In genomic region chr5:157532022-157532421, GRCh38 we compare ENCODE assay signal across 18 cellular contexts.
"Had no signal": no experiment of that assay in that cellular context is flagged by ENCODE, and none has a peak within 500 bp of the region (broad histone marks: within the 10 kb centered on the region; RNA-seq: fewer than 3 reads in every experiment).

No MANE protein-coding gene starts in this region.

- H3K27me3 Mint-ChIP-seq: activated CD4-positive, alpha-beta T cell treated with anti-CD3 and anti-CD28 coated beads for 36 hours had no signal

- H3K27ac ChIP-seq: cardiac muscle cell, dorsolateral prefrontal cortex, epithelial cell of prostate, foreskin keratinocyte, pancreas, uterus had no signal

- H3K4me3 ChIP-seq: cardiac muscle cell, dorsolateral prefrontal cortex, mucosa of descending colon, pancreas, tibial artery, uterus had no signal

- DNase-seq: activated CD4-positive, alpha-beta T cell treated with anti-CD3 and anti-CD28 coated beads for 36 hours; activated CD8-positive, alpha-beta memory T cell treated with anti-CD3 and anti-CD28 coated beads for 24 hours; activated naive CD4-positive, alpha-beta T cell; activated naive CD8-positive, alpha-beta T cell treated with anti-CD3 and anti-CD28 coated beads for 36 hours; amniotic stem cell; dorsolateral prefrontal cortex; foreskin keratinocyte; mesenchymal stem cell; mucosa of descending colon; naive thymus-derived CD8-positive, alpha-beta T cell; pancreas; stimulated activated naive CD4-positive, alpha-beta T cell treated with Interleukin-2 at 50 U/mL for 16 hours; substantia nigra; uterus had no signal

- H3K9me3 Mint-ChIP-seq: activated naive CD8-positive, alpha-beta T cell treated with anti-CD3 and anti-CD28 coated beads for 36 hours; naive thymus-derived CD8-positive, alpha-beta T cell; T-helper 2 cell treated with Interferon-gamma antibody and Interleukin-4, amounts not matched to agents 5 μg/mL and 100 μg/mL, for 36 hours had no signal

- H3K4me1 Mint-ChIP-seq: activated naive CD8-positive, alpha-beta T cell treated with anti-CD3 and anti-CD28 coated beads for 36 hours had no signal

- H3K9me3 ChIP-seq: mucosa of descending colon, pancreas, tibial artery, uterus had no signal

- H3K4me1 ChIP-seq: foreskin keratinocyte, pancreas, uterus had no signal

- ATAC-seq: activated CD4-positive, alpha-beta T cell treated with anti-CD3 and anti-CD28 coated beads for 36 hours; foreskin keratinocyte; mucosa of descending colon; naive thymus-derived CD8-positive, alpha-beta T cell; pancreas had no signal

- H3K27ac Mint-ChIP-seq: activated CD4-positive, alpha-beta T cell treated with anti-CD3 and anti-CD28 coated beads for 36 hours; activated naive CD8-positive, alpha-beta T cell treated with anti-CD3 and anti-CD28 coated beads for 36 hours had no signal

- H3K4me3 Mint-ChIP-seq: activated CD4-positive, alpha-beta T cell treated with anti-CD3 and anti-CD28 coated beads for 36 hours; activated naive CD8-positive, alpha-beta T cell treated with anti-CD3 and anti-CD28 coated beads for 36 hours; naive thymus-derived CD8-positive, alpha-beta T cell; T-helper 2 cell treated with Interferon-gamma antibody and Interleukin-4, amounts not matched to agents 5 μg/mL and 100 μg/mL, for 36 hours had no signal

- H3K36me3 ChIP-seq: pancreas, uterus had no signal

- H3K36me3 Mint-ChIP-seq: activated naive CD8-positive, alpha-beta T cell treated with anti-CD3 and anti-CD28 coated beads for 36 hours; naive thymus-derived CD8-positive, alpha-beta T cell had no signal

- H3K27me3 ChIP-seq: cardiac muscle cell, dorsolateral prefrontal cortex, foreskin keratinocyte, pancreas, tibial artery, uterus had no signal
